ENCODE assay signal across 33 cellular contexts in genomic region chr2:26883971-26884370, GRCh38. TPM values are rescaled to one million over a fixed set of nuclear protein-coding genes. Genes with fewer than 3 reads are reported as not detected.
A peak's percentile ranks its signal among the peaks of the same experiment; 100 is the strongest.
DNase-seq lines count a peak whose midpoint lies in the region; ATAC-seq and TF ChIP-seq lines count a peak whose summit lies in the region.
"Had no signal": no experiment of that assay in that cellular context is flagged by ENCODE, and none has a peak within 500 bp of the region (broad histone marks: within the 10 kb centered on the region; RNA-seq: fewer than 3 reads in every experiment).

No MANE protein-coding gene starts in this region.

- H3K4me1 ChIP-seq in right atrium auricular region: no peaks in the 10 kb centered on the region
- H3K4me1 ChIP-seq in mesenchymal stem cell (ENCODE audit: control insufficient read depth, insufficient read depth, low read depth, low read length): no peaks in the 10 kb centered on the region
- H3K4me1 ChIP-seq: body of pancreas, foreskin keratinocyte, Peyer's patch, prostate gland, sigmoid colon, tibial artery had no signal

- H2AK5ac ChIP-seq in mesenchymal stem cell (ENCODE audit: low read length, severe bottlenecking): no peak overlapping the region

- no peak overlapping the region for H2BK5ac ChIP-seq in mesenchymal stem cell (ENCODE audit: low read depth, low read length, poor library complexity, severe bottlenecking)

- no peak overlapping the region for H3K4me2 ChIP-seq in mesenchymal stem cell (ENCODE audit: low read length, poor library complexity, severe bottlenecking)

- POLR2A ChIA-PET in GM10248 (lab: Yijun Ruan, JAX): no interaction called here

- no peak overlapping the region for H2BK12ac ChIP-seq in mesenchymal stem cell (ENCODE audit: low read length in 2 of 2)

- WGBS in mesenchymal stem cell: 77% methylated on average over 6 of the region's 7 CpGs

- H3K23ac ChIP-seq in mesenchymal stem cell (ENCODE audit: low read length in 2 of 2): no peak overlapping the region

- H3K4me3 ChIP-seq in right atrium auricular region: no peak overlapping the region
- no peak overlapping the region for H3K4me3 ChIP-seq in mesenchymal stem cell (ENCODE audit: insufficient read depth in 1 of 2, low read depth in 1 of 2, low read length in 2 of 2)
- H3K4me3 ChIP-seq: body of pancreas, GM23248, heart left ventricle, Peyer's patch, prostate gland, sigmoid colon, tibial artery had no signal

- DNase-seq in right atrium auricular region (ENCODE audit: low spot score) (peak; percentile 43), left ventricle myocardium superior (no peak), NCI-H345 treated with DMSO at 0.1 percent for 48 hours (lab: John Stamatoyannopoulos, UW; ENCODE audit: unreplicated experiment) (peak; percentile 48), mesenchymal stem cell (no peak), GM10248 (ENCODE audit: extremely low spot score) (no peak), HuH-7.5 (ENCODE audit: low spot score) (no peak)
- DNase-seq: activated CD4-positive, alpha-beta T cell treated with anti-CD3 and anti-CD28 coated beads for 36 hours; activated CD8-positive, alpha-beta T cell treated with anti-CD3 and anti-CD28 coated beads, Interleukin-2, amount 10 ng/mL, durations not matched to agents 7 days and 5 days; activated naive CD4-positive, alpha-beta T cell treated with anti-CD3 and anti-CD28 coated beads, Interleukin-2, amount 50 U/mL, for 16 hours; AML-193; body of pancreas; CD4-positive, CD25-positive, alpha-beta regulatory T cell; dermis blood vessel endothelial cell; foreskin keratinocyte; GM23248; heart left ventricle; kidney; naive thymus-derived CD4-positive, alpha-beta T cell; NCI-H1930; NCI-H69; Peyer's patch; SIG-M5; sigmoid colon; stimulated activated CD4-positive, alpha-beta T cell treated with anti-CD3 and anti-CD28 coated beads, Interleukin-4, amount 100 ng/mL, for 1 hour; tibial artery had no signal

- no peak for TF ChIP-seq CTCF in right atrium auricular region (IDR thresholded peaks at IDR 0.05)
- no peak for TF ChIP-seq CTCF in brain (conservative IDR thresholded peaks at IDR 0.05)
- no peak for TF ChIP-seq CTCF in GM10248 (IDR thresholded peaks at IDR 0.05; ENCODE audit: control extremely low read depth, extremely low read depth, low read depth, missing control alignments)

- peaks cover 32% of the 10 kb centered on the region for H3K36me3 Mint-ChIP-seq in brain
- H3K36me3 Mint-ChIP-seq: CD4-positive, CD25-positive, alpha-beta regulatory T cell; mesothelial cell of epicardium; naive thymus-derived CD4-positive, alpha-beta T cell had no signal

- no peaks in the 10 kb centered on the region for H3K27me3 ChIP-seq in right atrium auricular region
- H3K27me3 ChIP-seq in mesenchymal stem cell (ENCODE audit: control insufficient read depth in 1 of 2, insufficient read depth in 1 of 2, low read length in 2 of 2): peaks cover 51 to 81% of the 10 kb centered on the region in 2 experiments
- H3K27me3 ChIP-seq: body of pancreas, Peyer's patch, sigmoid colon had no signal

- no peak overlapping the region for H4K8ac ChIP-seq in mesenchymal stem cell (ENCODE audit: low read length)

- H3K4ac ChIP-seq in mesenchymal stem cell (ENCODE audit: low read depth in 1 of 2, low read length in 2 of 2): no peak overlapping the region

- H3K27ac ChIP-seq in right atrium auricular region: no peak overlapping the region
- no peak overlapping the region for H3K27ac ChIP-seq in mesenchymal stem cell (ENCODE audit: low read length, poor library complexity, severe bottlenecking)
- H3K27ac ChIP-seq: body of pancreas, foreskin keratinocyte, GM23248, heart left ventricle, Peyer's patch, prostate gland, sigmoid colon, tibial artery had no signal

- H3K27me3 Mint-ChIP-seq in brain: peaks cover 3% of the 10 kb centered on the region
- H3K27me3 Mint-ChIP-seq: CD4-positive, CD25-positive, alpha-beta regulatory T cell had no signal

- H3K9ac ChIP-seq in mesenchymal stem cell (ENCODE audit: low read length): no peak overlapping the region
- H3K9ac ChIP-seq: GM23248 had no signal

- CTCF ChIA-PET in GM10248 (lab: Yijun Ruan, JAX): interaction anchor here (0.6 to 1.6 kb wide), 4 partner anchors 38 to 419 kb away, joined by 3 to 4 read pairs (median 3); no protein-coding TSS in a partner anchor

- H3K36me3 ChIP-seq in right atrium auricular region (no peaks in the 10 kb centered on the region), mesenchymal stem cell (ENCODE audit: control insufficient read depth in 1 of 2, insufficient read depth in 2 of 2, low read depth in 1 of 2, low read length in 2 of 2) (no peaks in the 10 kb centered on the region)
- H3K36me3 ChIP-seq: heart left ventricle, Peyer's patch, prostate gland, sigmoid colon, tibial artery had no signal

- no peak overlapping the region for H2BK120ac ChIP-seq in mesenchymal stem cell (ENCODE audit: low read depth, low read length)

- no peak overlapping the region for H4K91ac ChIP-seq in mesenchymal stem cell (ENCODE audit: low read length)

- H2AFZ ChIP-seq in mesenchymal stem cell (ENCODE audit: low read depth, low read length): no peak overlapping the region
- H2AFZ ChIP-seq: GM23248 had no signal

- no peak overlapping the region for H2BK15ac ChIP-seq in mesenchymal stem cell (ENCODE audit: low read depth, poor library complexity, severe bottlenecking)

- H3K9me3 Mint-ChIP-seq in brain: peaks cover 0 to 2% (median 0%) of the 10 kb centered on the region in 5 experiments
- H3K9me3 Mint-ChIP-seq: activated T-helper 17 cell treated with anti-CD3 and anti-CD28 coated beads, Interleukin-2, amount 50 U/mL, for 72 hours; mesothelial cell of epicardium; naive thymus-derived CD4-positive, alpha-beta T cell; T-helper 2 cell treated with Interferon-gamma antibody and Interleukin-4, amounts not matched to agents 5 μg/mL and 100 μg/mL, for 36 hours had no signal

- no peak overlapping the region for H3K18ac ChIP-seq in mesenchymal stem cell (ENCODE audit: low read depth in 1 of 2, low read length in 2 of 2)

- peaks cover 47% of the 10 kb centered on the region for H3K4me1 Mint-ChIP-seq in brain
- H3K4me1 Mint-ChIP-seq: activated CD4-positive, alpha-beta T cell treated with anti-CD3 and anti-CD28 coated beads for 36 hours; activated T-helper 17 cell treated with anti-CD3 and anti-CD28 coated beads, Interleukin-2, amount 50 U/mL, for 72 hours; mesothelial cell of epicardium had no signal

- H3K79me1 ChIP-seq in mesenchymal stem cell (replicated peaks; ENCODE audit: low read length, poor library complexity, severe bottlenecking): no peaks in the 10 kb centered on the region

- ATAC-seq in left ventricle myocardium superior (no peak), GM21526 (IDR thresholded peaks at IDR 0.05; ENCODE audit: low FRiP score, unreplicated experiment) (no peak)
- ATAC-seq: activated CD4-positive, alpha-beta T cell treated with anti-CD3 and anti-CD28 coated beads for 36 hours; activated CD8-positive, alpha-beta T cell treated with anti-CD3 and anti-CD28 coated beads, Interleukin-2, amount 10 ng/mL, durations not matched to agents 7 days and 5 days; activated T-helper 17 cell treated with anti-CD3 and anti-CD28 coated beads, Interleukin-2, amount 50 U/mL, for 72 hours; body of pancreas; esophagus mucosa; foreskin keratinocyte; heart left ventricle; naive thymus-derived CD4-positive, alpha-beta T cell had no signal

- H3K14ac ChIP-seq in mesenchymal stem cell (ENCODE audit: low read length in 2 of 2): no peak overlapping the region

- intact Hi-C loops in left ventricle myocardium superior (cut with micrococcal nuclease): no loop called here

- H3K27ac Mint-ChIP-seq in brain: peak overlapping the region in 4 of 5 experiments; percentile 60 to 90 (median 66)
- H3K27ac Mint-ChIP-seq: activated CD4-positive, alpha-beta T cell treated with anti-CD3 and anti-CD28 coated beads for 36 hours; activated CD8-positive, alpha-beta T cell treated with anti-CD3 and anti-CD28 coated beads, Interleukin-2, amount 10 ng/mL, durations not matched to agents 7 days and 5 days; CD4-positive, CD25-positive, alpha-beta regulatory T cell; mesothelial cell of epicardium; naive thymus-derived CD4-positive, alpha-beta T cell; T-helper 2 cell treated with Interferon-gamma antibody and Interleukin-4, amounts not matched to agents 5 μg/mL and 100 μg/mL, for 36 hours had no signal

- no peak overlapping the region for H3K4me3 Mint-ChIP-seq in brain
- H3K4me3 Mint-ChIP-seq: activated CD4-positive, alpha-beta T cell treated with anti-CD3 and anti-CD28 coated beads for 36 hours; activated CD8-positive, alpha-beta T cell treated with anti-CD3 and anti-CD28 coated beads, Interleukin-2, amount 10 ng/mL, durations not matched to agents 7 days and 5 days; activated T-helper 17 cell treated with anti-CD3 and anti-CD28 coated beads, Interleukin-2, amount 50 U/mL, for 72 hours; CD4-positive, CD25-positive, alpha-beta regulatory T cell; mesothelial cell of epicardium; naive thymus-derived CD4-positive, alpha-beta T cell; T-helper 2 cell treated with Interferon-gamma antibody and Interleukin-4, amounts not matched to agents 5 μg/mL and 100 μg/mL, for 36 hours had no signal

- H3K9me3 ChIP-seq in right atrium auricular region: no peaks in the 10 kb centered on the region
- no peaks in the 10 kb centered on the region for H3K9me3 ChIP-seq in mesenchymal stem cell (ENCODE audit: control insufficient read depth, low read length)
- H3K9me3 ChIP-seq: body of pancreas, heart left ventricle, Peyer's patch, prostate gland, sigmoid colon, tibial artery had no signal

RNA-seq across cellular contexts. Expression of gene DPYSL5, which starts 36.0 kb away (rescaled TPM):
- total RNA-seq in right atrium auricular region (under 1 TPM in 1 of 2 donors, not detected in 1; 0.12 TPM), left ventricle myocardium superior (not detected)
- polyA plus RNA-seq in brain (ENCODE audit: insufficient read depth, low read depth, low replicate concordance): 309 TPM
- polyA plus RNA-seq in mesenchymal stem cell (2013, experiment 1 of 2): not detected
- not detected for polyA plus RNA-seq in mesenchymal stem cell (2013, experiment 2 of 2)
- total RNA-seq: activated CD8-positive, alpha-beta T cell treated with anti-CD3 and anti-CD28 coated beads, Interleukin-2, amount 10 ng/mL, durations not matched to agents 7 days and 5 days; activated T-helper 17 cell treated with anti-CD3 and anti-CD28 coated beads, Interleukin-2, amount 50 U/mL, for 72 hours; body of pancreas; CD4-positive, CD25-positive, alpha-beta regulatory T cell; dermis blood vessel endothelial cell; esophagus mucosa; foreskin keratinocyte; GM23248; kidney; lower leg skin; naive thymus-derived CD4-positive, alpha-beta T cell had no signal
- polyA plus RNA-seq: CD4-positive, CD25-positive, alpha-beta regulatory T cell; foreskin keratinocyte; GM23248; heart left ventricle; naive thymus-derived CD4-positive, alpha-beta T cell had no signal

Comparison
In these comparisons a context has a peak if more than half of its experiments do, and no peak if none do; other contexts are left out.
1. DNase-seq: peak in right atrium auricular region (single experiment) and NCI-H345 treated with DMSO at 0.1 percent for 48 hours (single experiment); none in left ventricle myocardium superior (single experiment), mesenchymal stem cell (single experiment), GM10248 (single experiment) and HuH-7.5 (single experiment).